In genomic region chr2:27032495-27033252, GRCh38 we compare ENCODE assay signal across 1 cellular context.
A peak's percentile ranks its signal among the peaks of the same experiment; 100 is the strongest.
TF ChIP-seq lines count a peak whose summit lies in the region.

TSS of gene TMEM214 (plus strand) at chr2:27032965. CDS start at chr2:27033016, 51 bp downstream.

TF ChIP-seq in HEK293, 187 proteins besides CTCF, POLR2A, EP300 and RAD21 (continued from another document and continues in another):
- TF ChIP-seq ZNF792 (tag by site-specific recombination; IDR thresholded peaks at IDR 0.05) (no peak), ZNF544 (tag by site-specific recombination; IDR thresholded peaks at IDR 0.05) (no peak), ZNF10 (tag by site-specific recombination; IDR thresholded peaks at IDR 0.05) (no peak), YY1 (tag by site-specific recombination; IDR thresholded peaks at IDR 0.05) (peak; percentile 24), ZSCAN30 (tag by site-specific recombination; IDR thresholded peaks at IDR 0.05) (peak; percentile 24; the same call in 1 of the 2 replicates), ZNF26 (tag by site-specific recombination; IDR thresholded peaks at IDR 0.05) (no peak), ZNF626 (tag by site-specific recombination; IDR thresholded peaks at IDR 0.05) (no peak), ZNF221 (tag by site-specific recombination; IDR thresholded peaks at IDR 0.05; ENCODE audit: borderline replicate concordance) (no peak), ZFP69B (tag by site-specific recombination; IDR thresholded peaks at IDR 0.05) (0 out of 2 replicates have a peak, but pooled peaks have one; percentile 6), ZNF707 (tag by site-specific recombination; IDR thresholded peaks at IDR 0.05) (no peak), HOXA7 (CRISPR knock-in tag; IDR thresholded peaks at IDR 0.05; ENCODE audit: borderline replicate concordance) (no peak), BCL11A (tag by site-specific recombination; IDR thresholded peaks at IDR 0.05; ENCODE audit: low read depth) (no peak), ZSCAN5A (tag by site-specific recombination; IDR thresholded peaks at IDR 0.05) (no peak), ZNF138 (tag by site-specific recombination; IDR thresholded peaks at IDR 0.05; ENCODE audit: borderline replicate concordance) (no peak), ZBTB21 (tag by site-specific recombination; IDR thresholded peaks at IDR 0.05) (no peak), ZNF140 (tag by site-specific recombination; IDR thresholded peaks at IDR 0.05) (no peak), ZNF785 (tag by site-specific recombination; IDR thresholded peaks at IDR 0.05) (no peak), ZNF768 (tag by site-specific recombination; IDR thresholded peaks at IDR 0.05) (no peak), ZNF639 (tag by site-specific recombination; IDR thresholded peaks at IDR 0.05) (no peak), ZNF280C (tag by site-specific recombination; IDR thresholded peaks at IDR 0.05) (no peak), RBAK (tag by site-specific recombination; IDR thresholded peaks at IDR 0.05) (no peak), ZNF561 (tag by site-specific recombination; IDR thresholded peaks at IDR 0.05; ENCODE audit: borderline replicate concordance) (0 out of 2 replicates have a peak, but pooled peaks have one; percentile 43), ZNF658 (tag by site-specific recombination; IDR thresholded peaks at IDR 0.05) (no peak), ZNF555 (tag by site-specific recombination; conservative IDR thresholded peaks at IDR 0.05) (no peak), ZNF518A (tag by site-specific recombination; conservative IDR thresholded peaks at IDR 0.05; ENCODE audit: low read depth) (no peak), ZNF596 (tag by site-specific recombination; IDR thresholded peaks at IDR 0.05) (no peak), ZNF121 (tag by site-specific recombination; IDR thresholded peaks at IDR 0.05) (no peak), ZNF701 (tag by site-specific recombination; IDR thresholded peaks at IDR 0.05) (no peak), ZSCAN18 (tag by site-specific recombination; IDR thresholded peaks at IDR 0.05) (no peak), PRDM10 (tag by site-specific recombination; IDR thresholded peaks at IDR 0.05) (no peak), ZNF2 (tag by site-specific recombination; IDR thresholded peaks at IDR 0.05) (0 out of 2 replicates have a peak, but pooled peaks have one; percentile 24), ZFP3 (tag by site-specific recombination; IDR thresholded peaks at IDR 0.05; ENCODE audit: low read depth) (no peak), ZNF341 (tag by site-specific recombination; IDR thresholded peaks at IDR 0.05; ENCODE audit: low read depth) (no peak), SCRT2 (tag by site-specific recombination; IDR thresholded peaks at IDR 0.05) (no peak), ZNF76 (tag by site-specific recombination; IDR thresholded peaks at IDR 0.05; ENCODE audit: borderline replicate concordance, low read depth) (peak; percentile 91), KLF7 (tag by site-specific recombination; IDR thresholded peaks at IDR 0.05; ENCODE audit: borderline replicate concordance) (peak; percentile 25; the same call in 1 of the 2 replicates), HOXD13 (CRISPR knock-in tag; IDR thresholded peaks at IDR 0.05; ENCODE audit: borderline replicate concordance) (no peak), ZFP37 (tag by site-specific recombination; IDR thresholded peaks at IDR 0.05) (0 out of 2 replicates have a peak, but pooled peaks have one; percentile 20), SP3 (tag by site-specific recombination; IDR thresholded peaks at IDR 0.05) (0 out of 2 replicates have a peak, but pooled peaks have one; percentile 26), GLIS1 (tag by site-specific recombination; IDR thresholded peaks at IDR 0.05) (no peak), ZBTB20 (tag by site-specific recombination; IDR thresholded peaks at IDR 0.05) (peak; percentile 67; the same call in 1 of the 2 replicates), HOXC10 (CRISPR knock-in tag; IDR thresholded peaks at IDR 0.05) (no peak), ZNF184 (tag by site-specific recombination; IDR thresholded peaks at IDR 0.05) (no peak), ZEB2 (tag by site-specific recombination; IDR thresholded peaks at IDR 0.05) (0 out of 2 replicates have a peak, but pooled peaks have one; percentile 52), ZNF704 (tag by site-specific recombination; IDR thresholded peaks at IDR 0.05) (no peak)
